Comparison of ENCODE assay signal across 8 cellular contexts in the genomic region with DNA sequence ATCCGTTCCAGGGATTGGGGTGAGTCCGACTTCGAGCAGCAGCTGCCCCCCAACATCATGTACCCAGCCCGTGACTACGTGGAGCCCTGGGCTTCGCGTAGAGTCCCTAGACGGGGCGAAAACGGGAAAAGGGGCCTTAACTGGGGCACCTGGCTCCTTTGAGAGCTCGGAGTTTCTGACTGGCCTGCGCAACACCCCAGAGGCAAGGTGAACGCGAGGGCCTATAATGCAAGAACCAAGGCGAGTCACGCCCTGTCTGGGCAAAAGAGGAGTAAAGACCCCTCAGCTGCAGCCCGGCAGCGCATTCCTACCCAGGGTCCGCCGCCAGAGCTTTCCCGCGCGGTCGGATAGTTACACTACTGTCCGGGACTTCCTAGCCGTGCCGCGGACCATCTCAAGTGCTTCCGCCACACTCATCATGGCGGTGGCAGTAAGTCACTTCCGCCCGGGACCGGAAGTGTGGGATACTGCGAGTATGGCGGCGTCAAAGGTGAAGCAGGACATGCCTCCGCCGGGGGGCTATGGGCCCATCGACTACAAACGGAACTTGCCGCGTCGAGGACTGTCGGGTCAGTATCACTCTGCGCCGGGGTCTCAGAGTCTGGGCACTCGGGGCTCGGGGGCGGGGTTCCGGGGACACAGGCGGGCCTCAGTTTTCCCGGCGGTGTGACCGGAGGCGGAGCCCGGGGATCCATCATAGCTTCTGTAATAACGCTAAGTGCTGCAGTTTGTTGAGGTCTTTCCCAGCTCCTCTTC. TPM values are rescaled to one million over a fixed set of nuclear protein-coding genes. Genes with fewer than 3 reads are reported as not detected.
A peak's percentile ranks its signal among the peaks of the same experiment; 100 is the strongest.
DNase-seq lines count a peak whose midpoint lies in the region; ATAC-seq, FAIRE-seq and TF ChIP-seq lines count a peak whose summit lies in the region.

A gene (plus strand): TSS at position 462 of the 756 bp plus-strand sequence. CDS start 14 bp downstream, at position 476.

- H3K9me3 ChIP-seq in WERI-Rb-1 (ENCODE audit: severe bottlenecking), result peaks cover 4% of the 10 kb centered on the region
- H3K9me3 ChIP-seq in breast epithelium, result no peaks in the 10 kb centered on the region
- no peaks in the 10 kb centered on the region for H3K9me3 ChIP-seq in small intestine (ENCODE audit: control insufficient read depth, low read depth)

- no peak for FAIRE-seq in small intestine (lab: Jason Lieb, UNC)

- no peaks in the 10 kb centered on the region for H3K27me3 ChIP-seq in WERI-Rb-1 (ENCODE audit: insufficient read depth, low read depth, severe bottlenecking)
- no peaks in the 10 kb centered on the region for H3K27me3 ChIP-seq in breast epithelium
- H3K27me3 ChIP-seq in small intestine (ENCODE audit: control insufficient read depth in 2 of 2, insufficient read depth in 2 of 2, low read length in 2 of 2), result no peaks in the 10 kb centered on the region

- DNase-seq in ACHN (peak; percentile 89), NCI-H2227 (lab: John Stamatoyannopoulos, UW; ENCODE audit: unreplicated experiment) (peak; percentile 94), WERI-Rb-1 (peak; percentile 92), breast epithelium (ENCODE audit: low spot score in 2 of 2) (peak; percentile 92 to 95), iPS-NIHi7 (ENCODE audit: extremely low spot score) (peak; percentile 90), small intestine (peak; percentile 92)

- H3K4me3 ChIP-seq in WERI-Rb-1 (ENCODE audit: low read depth, low read length), result peak within 1 kb of the TSS; percentile 72
- peak within 1 kb of the TSS; percentile 83 to 85 (median 85) for H3K4me3 ChIP-seq in breast epithelium
- peak within 1 kb of the TSS; percentile 80 to 81 for H3K4me3 ChIP-seq in small intestine (ENCODE audit: low read depth in 1 of 2, low read length in 2 of 2)

- TF ChIP-seq CTCF in WERI-Rb-1 (IDR thresholded peaks at IDR 0.05; ENCODE audit: low read depth, low read length) (peak; percentile 25; the same call in 1 of the 2 replicates), breast epithelium (IDR thresholded peaks at IDR 0.05) (peak in 2 of 3 donors; percentile 5 to 14)

- H3K36me3 ChIP-seq in WERI-Rb-1 (peaks cover 26% of the 10 kb centered on the region), breast epithelium (no peaks in the 10 kb centered on the region), small intestine (ENCODE audit: control insufficient read depth in 2 of 2, insufficient read depth in 2 of 2, low read length in 2 of 2) (peaks cover 0 to 4% of the 10 kb centered on the region in 2 donors)

- in situ Hi-C loops in ACHN (cut with HindIII; ENCODE audit: low pct_ligation_motif_present, low pct_unique_long_range_greater_than_20kb, low sequenced_read_pairs), result no loop called here

- H3K27ac ChIP-seq in WERI-Rb-1 (peak within 1 kb of the TSS; percentile 77), breast epithelium (peak within 1 kb of the TSS; percentile 92 to 93), small intestine (ENCODE audit: low read depth in 1 of 2, low read length in 1 of 2) (peak within 1 kb of the TSS; percentile 24 to 92)

- WGBS in small intestine, 3 donors, result 1 to 3% (median 3%) methylated on average over 57 of the region's 57 CpGs

- TF ChIP-seq POLR2A in breast epithelium (IDR thresholded peaks at IDR 0.05), result peak; percentile 78

- H3K4me1 ChIP-seq in breast epithelium (peaks cover 0 to 5% of the 10 kb centered on the region in 2 donors), small intestine (ENCODE audit: control insufficient read depth in 2 of 2, insufficient read depth in 1 of 2, low read depth in 1 of 2, low read length in 1 of 2) (peaks cover 0 to 9% of the 10 kb centered on the region in 2 donors)

- ATAC-seq in GM18907 (IDR thresholded peaks at IDR 0.05; ENCODE audit: unreplicated experiment) (peak; percentile 89), HG03139 (IDR thresholded peaks at IDR 0.05; ENCODE audit: unreplicated experiment) (peak; percentile 80)

- intact Hi-C loops in breast epithelium (cut with DNase I; ENCODE audit: low total_unique reads), result no loop called here

RNA-seq across cellular contexts. Expression of the gene that starts here (rescaled TPM):
- total RNA-seq in breast epithelium, result 100 to 1,000 TPM in 1 of 3 donors, 10 to 100 TPM in 2; 97.3 to 134 (median 99.2) TPM
- 100 to 1,000 TPM; 337 to 344 (median 341) TPM for polyA plus RNA-seq in small intestine

Comparison
In these comparisons a context has a peak if more than half of its experiments do, and no peak if none do; other contexts are left out.
1. Peak in every context shown above with its lines: DNase-seq, ATAC-seq, H3K4me3 ChIP-seq and H3K27ac ChIP-seq.